ENCODE assay signal across 18 cellular contexts in genomic region chr15:66482539-66482938, GRCh38. TPM values are rescaled to one million over a fixed set of nuclear protein-coding genes. Genes with fewer than 3 reads are reported as not detected.
DNase-seq lines count a peak whose midpoint lies in the region; ATAC-seq and TF ChIP-seq lines count a peak whose summit lies in the region.
"Had no signal": no experiment of that assay in that cellular context is flagged by ENCODE, and none has a peak within 500 bp of the region (broad histone marks: within the 10 kb centered on the region; RNA-seq: fewer than 3 reads in every experiment).

No MANE protein-coding gene starts in this region.

- peak overlapping the region; percentile 94 for H3K27ac Mint-ChIP-seq in T-helper 17 cell
- peak overlapping the region; percentile 10 for H3K27ac Mint-ChIP-seq in type B pancreatic cell
- no peak overlapping the region for H3K27ac Mint-ChIP-seq in natural killer cell
- H3K27ac Mint-ChIP-seq: neural progenitor cell had no signal

- H3K9ac ChIP-seq in liver (ENCODE audit: low read depth in 1 of 2, low read length in 2 of 2) = no peak overlapping the region
- H3K9ac ChIP-seq: neural progenitor cell had no signal

- no peak overlapping the region for H3K27ac ChIP-seq in left ventricle myocardium inferior (replicated peaks)
- H3K27ac ChIP-seq in liver (ENCODE audit: low read depth in 1 of 2, low read length in 2 of 2) = peak overlapping the region; percentile 65 to 75
- H3K27ac ChIP-seq: esophagus muscularis mucosa, neural progenitor cell, sigmoid colon, suprapubic skin had no signal

- DNase-seq in Right ventricle myocardium superior (peak; percentile 50), left ventricle myocardium inferior (no peak), T-helper 17 cell (no peak), type B pancreatic cell (ENCODE audit: extremely low spot score, unreplicated experiment) (no peak), sciatic nerve (ENCODE audit: low spot score) (no peak), natural killer cell (no peak)
- DNase-seq in activated CD8-positive, alpha-beta memory T cell treated with anti-CD3 and anti-CD28 coated beads, Interleukin-2, amount 50 U/mL, for 4 hours = no peak
- DNase-seq: activated CD8-positive, alpha-beta memory T cell treated with anti-CD3 and anti-CD28 coated beads for 24 hours; activated effector memory CD4-positive, alpha-beta T cell treated with anti-CD3 and anti-CD28 coated beads, Interleukin-2, amount 50 U/mL, for 16 hours; cortex of kidney; mesendoderm; NCI-H1930; sigmoid colon; stimulated activated CD4-positive, alpha-beta T cell treated with anti-CD3 and anti-CD28 coated beads, Interleukin-1b, Interleukin-23, amount 100 ng/mL, for 48 hours had no signal

- H3K9me3 Mint-ChIP-seq in type B pancreatic cell (no peaks in the 10 kb centered on the region), natural killer cell (no peaks in the 10 kb centered on the region)
- H3K9me3 Mint-ChIP-seq: neural progenitor cell had no signal

- H3K36me3 ChIP-seq in left ventricle myocardium inferior (peaks cover 29% of the 10 kb centered on the region), liver (ENCODE audit: control insufficient read depth in 4 of 4, insufficient read depth in 3 of 4, low read depth in 1 of 4, low read length in 3 of 4) (peaks cover 0 to 4% (median 2%) of the 10 kb centered on the region in 4 donors)
- H3K36me3 ChIP-seq: neural progenitor cell had no signal

- H3K27me3 ChIP-seq in left ventricle myocardium inferior (ENCODE audit: low read depth) (no peaks in the 10 kb centered on the region), liver (ENCODE audit: control insufficient read depth in 4 of 4, insufficient read depth in 4 of 4, low read length in 3 of 4) (no peaks in the 10 kb centered on the region)
- H3K27me3 ChIP-seq: esophagus muscularis mucosa, neural progenitor cell, sigmoid colon, suprapubic skin had no signal

- H3K4me1 Mint-ChIP-seq in T-helper 17 cell (peaks cover 22% of the 10 kb centered on the region), type B pancreatic cell (ENCODE audit: unreplicated experiment) (no peaks in the 10 kb centered on the region), natural killer cell (peaks cover 0 to 23% of the 10 kb centered on the region in 2 donors)

- H3K4me3 Mint-ChIP-seq in T-helper 17 cell (no peak overlapping the region), type B pancreatic cell (no peak overlapping the region), natural killer cell (no peak overlapping the region)
- H3K4me3 Mint-ChIP-seq: neural progenitor cell had no signal

- no peak for TF ChIP-seq RAD21 in liver (IDR thresholded peaks at IDR 0.05)

- H3K27me3 Mint-ChIP-seq in T-helper 17 cell = no peaks in the 10 kb centered on the region
- H3K27me3 Mint-ChIP-seq in type B pancreatic cell = no peaks in the 10 kb centered on the region
- no peaks in the 10 kb centered on the region for H3K27me3 Mint-ChIP-seq in natural killer cell (ENCODE audit: low read depth in 2 of 2)

- 52% methylated on average over 9 of the region's 9 CpGs for WGBS in liver

- intact Hi-C loops in Right ventricle myocardium superior (cut with DNase I) = no loop called here
- intact Hi-C loops in left ventricle myocardium inferior (cut with micrococcal nuclease) = no loop called here
- intact Hi-C loops in sciatic nerve (cut with DNase I) = no loop called here
- intact Hi-C loops in natural killer cell (cut with micrococcal nuclease) = no loop called here

- ATAC-seq in Right ventricle myocardium superior (ENCODE audit: poor library complexity) = peak; percentile 77
- ATAC-seq in T-helper 17 cell = no peak
- no peak for ATAC-seq in sciatic nerve
- ATAC-seq in natural killer cell = no peak

- H3K36me3 Mint-ChIP-seq in T-helper 17 cell (ENCODE audit: low read depth) (peaks cover 6% of the 10 kb centered on the region), type B pancreatic cell (peaks cover 17% of the 10 kb centered on the region), natural killer cell (no peaks in the 10 kb centered on the region)

- H3K9me3 ChIP-seq in left ventricle myocardium inferior (replicated peaks) (no peaks in the 10 kb centered on the region), T-helper 17 cell (ENCODE audit: control insufficient read depth, low read length, poor library complexity, severe bottlenecking) (no peaks in the 10 kb centered on the region), liver (ENCODE audit: control insufficient read depth in 4 of 4, low read length in 3 of 4) (no peaks in the 10 kb centered on the region)
- H3K9me3 ChIP-seq: esophagus muscularis mucosa, sigmoid colon, suprapubic skin had no signal

- H3K4me1 ChIP-seq in left ventricle myocardium inferior (peaks cover 11% of the 10 kb centered on the region), liver (ENCODE audit: control insufficient read depth in 4 of 4, insufficient read depth in 4 of 4, low read length in 3 of 4) (peaks cover 7 to 59% (median 50%) of the 10 kb centered on the region in 4 donors)
- H3K4me1 ChIP-seq: esophagus muscularis mucosa, neural progenitor cell, sigmoid colon, suprapubic skin had no signal

- TF ChIP-seq CTCF in left ventricle myocardium inferior (IDR thresholded peaks at IDR 0.05; ENCODE audit: borderline replicate concordance) = no peak
- TF ChIP-seq CTCF in liver (IDR thresholded peaks at IDR 0.05; ENCODE audit: low read depth, low read length, missing input control) = no peak
- TF ChIP-seq CTCF in type B pancreatic cell (conservative IDR thresholded peaks at IDR 0.05) = no peak
- TF ChIP-seq CTCF in natural killer cell (IDR thresholded peaks at IDR 0.05) = no peak

- no peak overlapping the region for H3K4me3 ChIP-seq in left ventricle myocardium inferior
- no peak overlapping the region for H3K4me3 ChIP-seq in liver (ENCODE audit: low read depth in 1 of 3, low read length in 3 of 3)
- H3K4me3 ChIP-seq: esophagus muscularis mucosa, neural progenitor cell, sigmoid colon, suprapubic skin had no signal

TF ChIP-seq in liver, 16 proteins besides CTCF, POLR2A, EP300 and RAD21 (continues in another document):
- TF ChIP-seq FOXA2 (IDR thresholded peaks at IDR 0.05) = no peak
- TF ChIP-seq, protein P1, sequence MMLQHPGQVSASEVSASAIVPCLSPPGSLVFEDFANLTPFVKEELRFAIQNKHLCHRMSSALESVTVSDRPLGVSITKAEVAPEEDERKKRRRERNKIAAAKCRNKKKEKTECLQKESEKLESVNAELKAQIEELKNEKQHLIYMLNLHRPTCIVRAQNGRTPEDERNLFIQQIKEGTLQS (IDR thresholded peaks at IDR 0.05) = no peak
- no peak for TF ChIP-seq HNF4A (conservative IDR thresholded peaks at IDR 0.05)
- TF ChIP-seq JUND (IDR thresholded peaks at IDR 0.05) = no peak
- TF ChIP-seq EGR1 (IDR thresholded peaks at IDR 0.05; ENCODE audit: low read depth in 2 of 2) = no peak
- no peak for TF ChIP-seq ZBTB33 (IDR thresholded peaks at IDR 0.05)
- TF ChIP-seq HNF4G (IDR thresholded peaks at IDR 0.05) = no peak
- no peak for TF ChIP-seq SP1 (IDR thresholded peaks at IDR 0.05)
- TF ChIP-seq TAF1 (conservative IDR thresholded peaks at IDR 0.05) = no peak

RNA-seq across cellular contexts. Expression of gene SNAPC5, which starts 15.0 kb away (rescaled TPM):
- 39.6 TPM for total RNA-seq in Right ventricle myocardium superior
- 40.9 TPM for total RNA-seq in left ventricle myocardium inferior
- total RNA-seq in T-helper 17 cell = 10 to 100 TPM; 15.1 to 20.5 TPM
- 10 to 100 TPM; 11.3 to 21.4 TPM for total RNA-seq in liver
- 10 to 100 TPM; 22.7 to 24.9 TPM for polyA plus RNA-seq in liver
- 25.3 and 27.8 TPM in 2 replicates for total RNA-seq in type B pancreatic cell (ENCODE audit: low replicate concordance)
- 20.2 TPM for total RNA-seq in sciatic nerve
- 10 to 100 TPM; 17.2 to 25.2 (median 24.3) TPM for total RNA-seq in natural killer cell

RNA-seq across cellular contexts. Expression of gene RPL4, which starts 22.1 kb away (rescaled TPM):
- total RNA-seq in Right ventricle myocardium superior (1,324 TPM), left ventricle myocardium inferior (1,358 TPM), T-helper 17 cell (1,000 to 10,000 TPM; 3,651 to 3,689 TPM), liver (1,000 to 10,000 TPM; 1,530 to 1,638 TPM), type B pancreatic cell (ENCODE audit: low replicate concordance) (2,930 and 3,234 TPM in 2 replicates), sciatic nerve (1,631 TPM), natural killer cell (1,000 to 10,000 TPM; 1,109 to 1,293 (median 1,293) TPM)
- polyA plus RNA-seq in liver = 1,000 to 10,000 TPM in 1 of 2 donors, 100 to 1,000 TPM in 1; 323 to 1,351 TPM

RNA-seq across cellular contexts. Expression of gene ZWILCH, which starts 22.6 kb away (rescaled TPM):
- total RNA-seq in Right ventricle myocardium superior (2.5 TPM), left ventricle myocardium inferior (2.0 TPM), T-helper 17 cell (10 to 100 TPM in 1 of 2 donors, 1 to 10 TPM in 1; 5.6 to 10.5 TPM), liver (10 to 100 TPM in 1 of 2 donors, 1 to 10 TPM in 1; 3.5 to 11.3 TPM), type B pancreatic cell (ENCODE audit: low replicate concordance) (15.0 and 23.2 TPM in 2 replicates), sciatic nerve (3.9 TPM), natural killer cell (1 to 10 TPM; 8.7 to 9.9 (median 9.7) TPM)
- 1 to 10 TPM; 1.5 to 2.3 TPM for polyA plus RNA-seq in liver

Comparison
In these comparisons a context has a peak if more than half of its experiments do, and no peak if none do; other contexts are left out.
1. H3K27ac Mint-ChIP-seq: peak in T-helper 17 cell (single experiment) and type B pancreatic cell (single experiment); none in natural killer cell (0 of 2).